14 cellular contexts compared by ENCODE assay signal in the genomic region with DNA sequence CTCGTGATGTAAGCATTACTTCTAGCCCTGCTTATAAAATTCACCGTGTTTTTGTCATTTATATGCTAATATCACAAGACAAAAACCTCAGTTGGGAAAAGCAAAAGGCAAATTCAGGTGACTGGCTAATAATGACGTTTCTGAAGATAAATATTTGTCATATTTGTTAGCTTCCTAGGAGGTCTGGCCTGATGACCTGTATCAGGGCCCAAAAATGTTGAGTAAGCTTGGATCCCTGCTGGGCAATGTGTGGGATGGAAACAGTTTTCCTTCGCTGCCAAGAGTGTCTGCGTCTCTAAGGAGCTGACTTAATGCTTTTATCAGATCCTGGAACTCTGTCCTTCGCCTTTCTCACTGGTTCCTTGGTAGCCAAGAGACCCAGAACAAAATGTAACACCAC.
DNase-seq lines count a peak whose midpoint lies in the region; ATAC-seq and TF ChIP-seq lines count a peak whose summit lies in the region.
"Had no signal": no experiment of that assay in that cellular context is flagged by ENCODE, and none has a peak within 500 bp of the region (broad histone marks: within the 10 kb centered on the region; RNA-seq: fewer than 3 reads in every experiment).

No MANE protein-coding gene starts in this region.

- H3K4me3 Mint-ChIP-seq in MCF 10A (ENCODE audit: unreplicated experiment) (no peak overlapping the region), brain (no peak overlapping the region), HFFc6 (no peak overlapping the region)
- H3K4me3 Mint-ChIP-seq: naive thymus-derived CD4-positive, alpha-beta T cell had no signal

- H3K9me3 Mint-ChIP-seq in MCF 10A (ENCODE audit: unreplicated experiment): no peaks in the 10 kb centered on the region
- no peaks in the 10 kb centered on the region for H3K9me3 Mint-ChIP-seq in brain
- H3K9me3 Mint-ChIP-seq in HFFc6: peaks cover 18% of the 10 kb centered on the region
- H3K9me3 Mint-ChIP-seq: activated T-helper 2 cell treated with anti-CD3 and anti-CD28 coated beads, Interferon-gamma antibody, Interleukin-2, Interleukin-4, amounts not matched to agents 10 μg/mL and 5 μg/mL and 100 μg/mL, durations not matched to agents 14 hours and 24 hours and 36 hours; naive thymus-derived CD4-positive, alpha-beta T cell had no signal

- H3K27ac Mint-ChIP-seq in MCF 10A (ENCODE audit: low read depth, unreplicated experiment): no peak overlapping the region
- H3K27ac Mint-ChIP-seq in brain: peak overlapping the region; percentile 33 to 97 (median 85)
- H3K27ac Mint-ChIP-seq in HFFc6: no peak overlapping the region
- H3K27ac Mint-ChIP-seq: activated T-helper 2 cell treated with anti-CD3 and anti-CD28 coated beads, Interferon-gamma antibody, Interleukin-2, Interleukin-4, amounts not matched to agents 10 μg/mL and 5 μg/mL and 100 μg/mL, durations not matched to agents 14 hours and 24 hours and 36 hours; naive thymus-derived CD4-positive, alpha-beta T cell had no signal

- H3K4me3 ChIP-seq in breast epithelium: no peak overlapping the region
- H3K4me3 ChIP-seq: upper lobe of left lung had no signal

- no TSS peak for BruUV-seq in MCF 10A (replicated peaks; lab: Mats Ljungman, UMichigan)

- CTCF ChIA-PET in MCF 10A (lab: Yijun Ruan, JAX): interaction anchor here (0.8 kb wide), 1 partner anchor 88 kb away, joined by 3 read pairs; no protein-coding TSS in a partner anchor

- ATAC-seq in GM21526 (IDR thresholded peaks at IDR 0.05; ENCODE audit: low FRiP score, unreplicated experiment): no peak
- ATAC-seq: activated CD4-positive, CD25-positive, alpha-beta regulatory T cell treated with anti-CD3 and anti-CD28 coated beads, Interleukin-2, amount 50 U/mL, for 24 hours; naive thymus-derived CD4-positive, alpha-beta T cell had no signal

- H3K36me3 ChIP-seq in breast epithelium: no peaks in the 10 kb centered on the region
- H3K36me3 ChIP-seq: upper lobe of left lung had no signal

- DNase-seq in MCF 10A (ENCODE audit: unreplicated experiment) (peak; percentile 88), breast epithelium (ENCODE audit: low spot score in 2 of 2) (no peak), HFFc6 (no peak), Ammon's horn (ENCODE audit: low spot score) (no peak), HT-29 (ENCODE audit: low spot score) (no peak)
- DNase-seq: central memory CD4-positive, alpha-beta T cell; KBM-7; naive thymus-derived CD4-positive, alpha-beta T cell; upper lobe of left lung had no signal

- no peaks in the 10 kb centered on the region for H3K36me3 Mint-ChIP-seq in MCF 10A (ENCODE audit: insufficient read depth, unreplicated experiment)
- H3K36me3 Mint-ChIP-seq in brain: peaks cover 4% of the 10 kb centered on the region
- no peaks in the 10 kb centered on the region; the same call in 1 of the 2 replicates for H3K36me3 Mint-ChIP-seq in HFFc6 (ENCODE audit: low read depth)

- TF ChIP-seq POLR2A in breast epithelium (IDR thresholded peaks at IDR 0.05): no peak

- no peaks in the 10 kb centered on the region for H3K27me3 Mint-ChIP-seq in MCF 10A (ENCODE audit: insufficient read depth, unreplicated experiment)
- H3K27me3 Mint-ChIP-seq in brain: peaks cover 6% of the 10 kb centered on the region
- no peaks in the 10 kb centered on the region for H3K27me3 Mint-ChIP-seq in HFFc6 (ENCODE audit: insufficient read depth)

- no peaks in the 10 kb centered on the region for H3K4me1 ChIP-seq in breast epithelium
- H3K4me1 ChIP-seq: upper lobe of left lung had no signal

- H3K27ac ChIP-seq in breast epithelium (no peak overlapping the region), layer of hippocampus (ENCODE audit: low read depth, low read length) (peak overlapping the region; percentile 33)
- H3K27ac ChIP-seq: upper lobe of left lung had no signal

- TF ChIP-seq CTCF in MCF 10A (IDR thresholded peaks at IDR 0.05; ENCODE audit: unreplicated experiment): no peak
- TF ChIP-seq CTCF in breast epithelium (IDR thresholded peaks at IDR 0.05): no peak
- TF ChIP-seq CTCF in brain (conservative IDR thresholded peaks at IDR 0.05): no peak
- no peak for TF ChIP-seq CTCF in HFFc6 (IDR thresholded peaks at IDR 0.05)

- H3K27me3 ChIP-seq in breast epithelium (peaks cover 0 to 5% of the 10 kb centered on the region in 2 donors), layer of hippocampus (ENCODE audit: control insufficient read depth, insufficient read depth, low read length) (no peaks in the 10 kb centered on the region)
- H3K27me3 ChIP-seq: upper lobe of left lung had no signal

- H3K9me3 ChIP-seq in breast epithelium: no peaks in the 10 kb centered on the region
- H3K9me3 ChIP-seq: upper lobe of left lung had no signal

- POLR2A ChIA-PET in MCF 10A (lab: Yijun Ruan, JAX): no interaction called here

- H3K4me1 Mint-ChIP-seq in MCF 10A (ENCODE audit: insufficient read depth, unreplicated experiment) (peaks cover 29% of the 10 kb centered on the region), brain (peaks cover 80% of the 10 kb centered on the region), HFFc6 (ENCODE audit: low read depth) (no peaks in the 10 kb centered on the region)
- H3K4me1 Mint-ChIP-seq: naive thymus-derived CD4-positive, alpha-beta T cell had no signal

- intact Hi-C loops in MCF 10A (cut with micrococcal nuclease) (loop anchor here (10.0 kb wide), 1 partner anchor 80 kb away; no protein-coding TSS in a partner anchor), breast epithelium (cut with DNase I; ENCODE audit: low total_unique reads) (no loop called here)

Comparison
In these comparisons a context has a peak if more than half of its experiments do, and no peak if none do; other contexts are left out.
1. H3K27ac Mint-ChIP-seq: peak in brain (5 of 5); none in MCF 10A (single experiment) and HFFc6 (single experiment).